17 cellular contexts compared by ENCODE assay signal in genomic region chr22:37270928-37271650, GRCh38. TPM values are rescaled to one million over a fixed set of nuclear protein-coding genes. Genes with fewer than 3 reads are reported as not detected.
DNase-seq lines count a peak whose midpoint lies in the region; ATAC-seq and TF ChIP-seq lines count a peak whose summit lies in the region.
"Had no signal": no experiment of that assay in that cellular context is flagged by ENCODE, and none has a peak within 500 bp of the region (broad histone marks: within the 10 kb centered on the region; RNA-seq: fewer than 3 reads in every experiment).

No MANE protein-coding gene starts in this region.

- intact Hi-C loops in CD4-positive, alpha-beta T cell (cut with DNase I, micrococcal nuclease) = no loop called here

- H3K9me3 Mint-ChIP-seq in CD4-positive, alpha-beta T cell = no peaks in the 10 kb centered on the region
- peaks cover 2% of the 10 kb centered on the region for H3K9me3 Mint-ChIP-seq in memory B cell
- no peaks in the 10 kb centered on the region for H3K9me3 Mint-ChIP-seq in CD8-positive, alpha-beta memory T cell
- H3K9me3 Mint-ChIP-seq: activated CD4-positive, alpha-beta memory T cell treated with anti-CD3 and anti-CD28 coated beads for 36 hours; activated T-helper 17 cell treated with anti-CD3 and anti-CD28 coated beads, Interleukin-2, amount 50 U/mL, for 72 hours had no signal

- no peaks in the 10 kb centered on the region for H3K27me3 ChIP-seq in CD4-positive, alpha-beta T cell (ENCODE audit: control insufficient read depth, insufficient read depth, low read length)
- H3K27me3 ChIP-seq in CD8-positive, alpha-beta memory T cell (ENCODE audit: insufficient read depth, low read length, poor library complexity, severe bottlenecking) = no peaks in the 10 kb centered on the region
- H3K27me3 ChIP-seq in BE2C = no peaks in the 10 kb centered on the region

- peak overlapping the region; percentile 74 for H3K27ac Mint-ChIP-seq in CD4-positive, alpha-beta T cell
- peak overlapping the region; percentile 2 for H3K27ac Mint-ChIP-seq in memory B cell
- H3K27ac Mint-ChIP-seq in CD8-positive, alpha-beta memory T cell = peak overlapping the region in 1 of 8 donors; percentile 41
- H3K27ac Mint-ChIP-seq: activated CD4-positive, alpha-beta memory T cell treated with anti-CD3 and anti-CD28 coated beads for 36 hours had no signal

- no peak overlapping the region for H3K27ac ChIP-seq in CD4-positive, alpha-beta T cell (ENCODE audit: low read depth, low read length)
- no peak overlapping the region for H3K27ac ChIP-seq in CD8-positive, alpha-beta memory T cell (ENCODE audit: low read depth, low read length)
- H3K27ac ChIP-seq: C4-2B had no signal

- TF ChIP-seq CTCF in CD4-positive, alpha-beta T cell (IDR thresholded peaks at IDR 0.05) = no peak
- no peak for TF ChIP-seq CTCF in BE2C (IDR thresholded peaks at IDR 0.05; ENCODE audit: low read depth, low read length)

- ATAC-seq in CD4-positive, alpha-beta T cell (ENCODE audit: poor library complexity) = no peak
- no peak for ATAC-seq in memory B cell (ENCODE audit: low read depth)
- ATAC-seq in HG03280 (IDR thresholded peaks at IDR 0.05; ENCODE audit: unreplicated experiment) = no peak
- no peak for ATAC-seq in HG02610 (IDR thresholded peaks at IDR 0.05; ENCODE audit: unreplicated experiment)
- ATAC-seq: activated T-helper 17 cell treated with anti-CD3 and anti-CD28 coated beads, Interleukin-2, amount 50 U/mL, for 72 hours; stimulated activated naive CD8-positive, alpha-beta T cell treated with anti-CD3 and anti-CD28 coated beads, Interleukin-15, amount 100 ng/mL, for 72 hours had no signal

- peaks cover 48% of the 10 kb centered on the region for H3K4me1 Mint-ChIP-seq in CD4-positive, alpha-beta T cell (ENCODE audit: low read depth)
- H3K4me1 Mint-ChIP-seq in memory B cell = peaks cover 49% of the 10 kb centered on the region
- H3K4me1 Mint-ChIP-seq in CD8-positive, alpha-beta memory T cell = peaks cover 27 to 43% (median 40%) of the 10 kb centered on the region in 3 donors

- no peak overlapping the region for H3K4me3 ChIP-seq in CD8-positive, alpha-beta memory T cell (ENCODE audit: low read length)
- no peak overlapping the region for H3K4me3 ChIP-seq in BE2C (ENCODE audit: low read depth, low read length)
- H3K4me3 ChIP-seq: HAP-1 had no signal

- H3K36me3 ChIP-seq in CD8-positive, alpha-beta memory T cell (ENCODE audit: insufficient read depth, low read length) = no peaks in the 10 kb centered on the region
- H3K36me3 ChIP-seq in BE2C = no peaks in the 10 kb centered on the region
- H3K36me3 ChIP-seq: HAP-1 had no signal

- peaks cover 7% of the 10 kb centered on the region for H3K36me3 Mint-ChIP-seq in CD4-positive, alpha-beta T cell (ENCODE audit: low read depth)
- H3K36me3 Mint-ChIP-seq in memory B cell = no peaks in the 10 kb centered on the region
- H3K36me3 Mint-ChIP-seq in CD8-positive, alpha-beta memory T cell = no peaks in the 10 kb centered on the region
- H3K36me3 Mint-ChIP-seq: activated CD4-positive, alpha-beta memory T cell treated with anti-CD3 and anti-CD28 coated beads for 36 hours had no signal

- H3K4me3 Mint-ChIP-seq in CD4-positive, alpha-beta T cell = no peak overlapping the region
- no peak overlapping the region for H3K4me3 Mint-ChIP-seq in memory B cell
- H3K4me3 Mint-ChIP-seq in CD8-positive, alpha-beta memory T cell = no peak overlapping the region
- H3K4me3 Mint-ChIP-seq: activated CD4-positive, alpha-beta memory T cell treated with anti-CD3 and anti-CD28 coated beads for 36 hours; stimulated activated naive CD8-positive, alpha-beta T cell treated with anti-CD3 and anti-CD28 coated beads, Interleukin-15, amount 100 ng/mL, for 72 hours had no signal

- peaks cover 25% of the 10 kb centered on the region for H3K4me1 ChIP-seq in CD8-positive, alpha-beta memory T cell (ENCODE audit: insufficient read depth, low read length)
- no peaks in the 10 kb centered on the region for H3K4me1 ChIP-seq in BE2C
- H3K4me1 ChIP-seq: HAP-1 had no signal

- POLR2A ChIA-PET in CD4-positive, alpha-beta T cell (lab: Charles Lee) = interaction anchor here (1.0 to 4.3 kb wide), 3 partner anchors 11 to 43 kb away, joined by 3 to 19 read pairs (median 3); partner anchors contain the start of gene CYTH4
- POLR2A ChIA-PET in CD8-positive, alpha-beta memory T cell (lab: Charles Lee) = no interaction called here

- no peaks in the 10 kb centered on the region for H3K27me3 Mint-ChIP-seq in CD4-positive, alpha-beta T cell
- no peaks in the 10 kb centered on the region for H3K27me3 Mint-ChIP-seq in memory B cell
- peaks cover 0 to 1% of the 10 kb centered on the region in 2 donors for H3K27me3 Mint-ChIP-seq in CD8-positive, alpha-beta memory T cell
- H3K27me3 Mint-ChIP-seq: activated CD4-positive, alpha-beta memory T cell treated with anti-CD3 and anti-CD28 coated beads for 36 hours; activated T-helper 17 cell treated with anti-CD3 and anti-CD28 coated beads, Interleukin-2, amount 50 U/mL, for 72 hours; stimulated activated naive CD8-positive, alpha-beta T cell treated with anti-CD3 and anti-CD28 coated beads, Interleukin-15, amount 100 ng/mL, for 72 hours had no signal

- CTCF ChIA-PET in CD4-positive, alpha-beta T cell (lab: Charles Lee) = interaction anchor here (2.4 kb wide), 1 partner anchor 12 kb away, joined by 11 read pairs; the partner anchor contains the start of gene CYTH4
- CTCF ChIA-PET in CD8-positive, alpha-beta memory T cell (lab: Charles Lee) = interaction anchor here (1.2 to 2.1 kb wide), 3 partner anchors 11 to 187 kb away, joined by 3 to 7 read pairs (median 3); no protein-coding TSS in a partner anchor

- H3K9me3 ChIP-seq in CD4-positive, alpha-beta T cell (ENCODE audit: control insufficient read depth, low read length) = no peaks in the 10 kb centered on the region
- no peaks in the 10 kb centered on the region for H3K9me3 ChIP-seq in CD8-positive, alpha-beta memory T cell (ENCODE audit: low read length)
- H3K9me3 ChIP-seq in BE2C = no peaks in the 10 kb centered on the region
- H3K9me3 ChIP-seq: HAP-1 had no signal

- DNase-seq in CD4-positive, alpha-beta T cell = no peak
- DNase-seq in HT1080 (ENCODE audit: low read depth) = peak; percentile 76
- peak; percentile 27 for DNase-seq in UCSD-AML1 (lab: John Stamatoyannopoulos, UW; ENCODE audit: unreplicated experiment)
- no peak for DNase-seq in memory B cell (ENCODE audit: low spot score in 2 of 2)
- no peak for DNase-seq in CD8-positive, alpha-beta memory T cell
- DNase-seq in BE2C = no peak
- DNase-seq: activated CD4-positive, alpha-beta memory T cell treated with anti-CD3 and anti-CD28 coated beads for 36 hours; effector CD8-positive, alpha-beta T cell; kidney; stimulated activated naive CD8-positive, alpha-beta T cell treated with anti-CD3 and anti-CD28 coated beads, Interleukin-15, amount 100 ng/mL, for 72 hours had no signal

RNA-seq across cellular contexts. Expression of gene CYTH4, which starts 11.2 kb away (rescaled TPM):
- total RNA-seq in CD4-positive, alpha-beta T cell = 100 to 1,000 TPM; 134 to 138 TPM
- 0.33 and 2.6 TPM in 2 replicates for total RNA-seq in HT1080 (2014; rRNA removed; shearing (Covaris generic))
- 1.3 and 1.4 TPM in 2 replicates for polyA plus RNA-seq in HT1080 (2015; cell fraction: cytosol; rRNA removed)
- 4.4 and 4.5 TPM in 2 replicates for polyA plus RNA-seq in HT1080 (2015; cell fraction: nucleus; rRNA removed)
- total RNA-seq in CD8-positive, alpha-beta memory T cell = 10 to 100 TPM; 23.1 to 24.7 TPM
- polyA plus RNA-seq in CD8-positive, alpha-beta memory T cell = 80.2 TPM
- polyA plus RNA-seq in BE2C (2012; ENCODE audit: insufficient read depth, insufficient read length, low read depth) = 0.99 TPM
- total RNA-seq: G401 had no signal

RNA-seq across cellular contexts. Expression of gene RAC2, which starts 27.0 kb away (rescaled TPM):
- total RNA-seq in CD4-positive, alpha-beta T cell = 100 to 1,000 TPM; 174 to 180 TPM
- 162 and 246 TPM in 2 replicates for total RNA-seq in HT1080 (2014; rRNA removed; shearing (Covaris generic))
- polyA plus RNA-seq in HT1080 (2015; cell fraction: cytosol; rRNA removed) = 359 and 376 TPM in 2 replicates
- 178 and 198 TPM in 2 replicates for polyA plus RNA-seq in HT1080 (2015; cell fraction: nucleus; rRNA removed)
- total RNA-seq in CD8-positive, alpha-beta memory T cell = 100 to 1,000 TPM; 433 to 452 TPM
- 1,206 TPM for polyA plus RNA-seq in CD8-positive, alpha-beta memory T cell
- polyA plus RNA-seq in BE2C (2012; ENCODE audit: insufficient read depth, insufficient read length, low read depth) = 9.8 TPM
- total RNA-seq: G401 had no signal

RNA-seq across cellular contexts. Expression of gene SSTR3, which starts 58.8 kb away (rescaled TPM):
- 1 to 10 TPM; 1.9 to 2.1 TPM for total RNA-seq in CD4-positive, alpha-beta T cell
- not detected in 2 replicates for total RNA-seq in HT1080 (2014; rRNA removed; shearing (Covaris generic))
- polyA plus RNA-seq in HT1080 (2015; cell fraction: cytosol; rRNA removed) = not detected in 2 replicates
- not detected in 2 replicates for polyA plus RNA-seq in HT1080 (2015; cell fraction: nucleus; rRNA removed)
- total RNA-seq in CD8-positive, alpha-beta memory T cell = under 1 TPM; 0.24 to 0.62 TPM
- polyA plus RNA-seq in CD8-positive, alpha-beta memory T cell = 0.59 TPM
- 1.7 TPM for polyA plus RNA-seq in BE2C (2012; ENCODE audit: insufficient read depth, insufficient read length, low read depth)
- total RNA-seq: G401, glomerular endothelial cell had no signal

Comparison
In these comparisons a context has a peak if more than half of its experiments do, and no peak if none do; other contexts are left out.
1. DNase-seq: peak in HT1080 (single experiment) and UCSD-AML1 (single experiment); none in CD4-positive, alpha-beta T cell (0 of 10), memory B cell (0 of 2), CD8-positive, alpha-beta memory T cell (0 of 5) and BE2C (single experiment).
2. RNA of gene CYTH4, which starts 11.2 kb away (total RNA-seq): 134 to 138 TPM in CD4-positive, alpha-beta T cell; 23.1 to 24.7 TPM in CD8-positive, alpha-beta memory T cell and 0.33 to 2.6 TPM in HT1080; every median in the first group is over 4 times any median in the second.